ENCODE assay signal across 1 cellular context in genomic region chr10:72691470-72692056, GRCh38.
A peak's percentile ranks its signal among the peaks of the same experiment; 100 is the strongest.
TF ChIP-seq lines count a peak whose summit lies in the region.

No MANE protein-coding gene starts in this region.

TF ChIP-seq in K562, 482 proteins besides CTCF, POLR2A, EP300 and RAD21 (continued from another document and continues in another):
- no peak for TF ChIP-seq GTF3C2 (IDR thresholded peaks at IDR 0.05; ENCODE audit: borderline replicate concordance, extremely low read depth, insufficient read length)
- no peak for TF ChIP-seq ELK1 (CRISPR knock-in tag; IDR thresholded peaks at IDR 0.05)
- no peak for TF ChIP-seq CHD4 (IDR thresholded peaks at IDR 0.05; ENCODE audit: insufficient read depth, insufficient replicate concordance, low read depth, low read length, poor library complexity, severe bottlenecking)
- no peak for TF ChIP-seq RCOR1 (IDR thresholded peaks at IDR 0.05; ENCODE audit: borderline replicate concordance in 1 of 2, low read depth in 2 of 2, low read length in 2 of 2)
- no peak for TF ChIP-seq ZNF780A (CRISPR knock-in tag; IDR thresholded peaks at IDR 0.05)
- no peak for TF ChIP-seq ZBTB34 (CRISPR knock-in tag; IDR thresholded peaks at IDR 0.05)
- TF ChIP-seq TGIF2 (CRISPR knock-in tag; IDR thresholded peaks at IDR 0.05), result no peak
- no peak for TF ChIP-seq ZNF696 (CRISPR knock-in tag; conservative IDR thresholded peaks at IDR 0.05)
- TF ChIP-seq HES1 (IDR thresholded peaks at IDR 0.05; ENCODE audit: low read depth), result no peak
- TF ChIP-seq ERF (CRISPR knock-in tag; IDR thresholded peaks at IDR 0.05), result no peak
- TF ChIP-seq ZNF24 (IDR thresholded peaks at IDR 0.05), result no peak
- no peak for TF ChIP-seq RBM34 (IDR thresholded peaks at IDR 0.05; ENCODE audit: borderline replicate concordance, insufficient read depth, low read length)
- TF ChIP-seq BMI1 (IDR thresholded peaks at IDR 0.05; ENCODE audit: low read length), result no peak
- no peak for TF ChIP-seq RFX5 (IDR thresholded peaks at IDR 0.05; ENCODE audit: low read depth, low read length)
- no peak for TF ChIP-seq RFX7 (CRISPR knock-in tag; IDR thresholded peaks at IDR 0.05)
- TF ChIP-seq ZNF140 (CRISPR knock-in tag; IDR thresholded peaks at IDR 0.05), result no peak
- 0 out of 2 replicates have a peak, but pooled peaks have one; percentile 17 for TF ChIP-seq ZSCAN29 (IDR thresholded peaks at IDR 0.05)
- TF ChIP-seq PRPF4 (IDR thresholded peaks at IDR 0.05; ENCODE audit: insufficient read depth, low read depth, low read length, poor library complexity, severe bottlenecking), result no peak
- no peak for TF ChIP-seq FUS (optimal IDR thresholded peaks at IDR 0.05; ENCODE audit: low read depth, low read length)
- TF ChIP-seq ZNF707 (CRISPR knock-in tag; conservative IDR thresholded peaks at IDR 0.05), result no peak
- TF ChIP-seq ETS1 (conservative IDR thresholded peaks at IDR 0.05; ENCODE audit: control insufficient read depth, low read depth, low read length), result no peak
- no peak for TF ChIP-seq NR4A1 (CRISPR knock-in tag; IDR thresholded peaks at IDR 0.05)
- TF ChIP-seq NR4A1 (tag; IDR thresholded peaks at IDR 0.05), result no peak
- TF ChIP-seq ZNF583 (CRISPR knock-in tag; IDR thresholded peaks at IDR 0.05), result no peak
- TF ChIP-seq FOS (IDR thresholded peaks at IDR 0.05; ENCODE audit: extremely low read depth, insufficient read length), result peak; percentile 56
- TF ChIP-seq KDM5B (IDR thresholded peaks at IDR 0.05; ENCODE audit: insufficient replicate concordance, low read depth, low read length), result no peak
- 0 out of 4 replicates have a peak, but pooled peaks of 1 of the 2 experiments have one; percentile 7 for TF ChIP-seq MLLT1 (IDR thresholded peaks at IDR 0.05)
- TF ChIP-seq PREB (CRISPR knock-in tag; IDR thresholded peaks at IDR 0.05), result no peak
- no peak for TF ChIP-seq PHF8 (IDR thresholded peaks at IDR 0.05; ENCODE audit: borderline replicate concordance, low read length)
- TF ChIP-seq NELFE (IDR thresholded peaks at IDR 0.05; ENCODE audit: insufficient read depth, insufficient read length), result no peak
- TF ChIP-seq MTA3 (IDR thresholded peaks at IDR 0.05; ENCODE audit: borderline replicate concordance), result no peak
- no peak for TF ChIP-seq GTF2F1 (IDR thresholded peaks at IDR 0.05; ENCODE audit: low read depth, low read length)
- TF ChIP-seq ZNF12 (CRISPR knock-in tag; IDR thresholded peaks at IDR 0.05), result 0 out of 2 replicates have a peak, but pooled peaks have one; percentile 1
- TF ChIP-seq NUFIP1 (IDR thresholded peaks at IDR 0.05; ENCODE audit: partially characterized antibody), result no peak
- no peak for TF ChIP-seq JUND (IDR thresholded peaks at IDR 0.05; ENCODE audit: borderline replicate concordance, low read depth, low read length)
- TF ChIP-seq JUND (tag; IDR thresholded peaks at IDR 0.05; ENCODE audit: borderline replicate concordance, low read depth, low read length), result no peak
- no peak for TF ChIP-seq ZNF146 (CRISPR knock-in tag; IDR thresholded peaks at IDR 0.05; ENCODE audit: unreplicated experiment)
- TF ChIP-seq NR1H2 (CRISPR knock-in tag; IDR thresholded peaks at IDR 0.05), result no peak
- TF ChIP-seq ZNF316 (IDR thresholded peaks at IDR 0.05), result no peak
- no peak for TF ChIP-seq SRSF1 (IDR thresholded peaks at IDR 0.05; ENCODE audit: low read depth, low read length)
- TF ChIP-seq NCOA2 (IDR thresholded peaks at IDR 0.05; ENCODE audit: partially characterized antibody in 2 of 2), result no peak
- no peak; the same call in 1 of the 2 replicates for TF ChIP-seq L3MBTL2 (IDR thresholded peaks at IDR 0.05)
- TF ChIP-seq ARID1B (IDR thresholded peaks at IDR 0.05), result no peak
- TF ChIP-seq LARP7 (IDR thresholded peaks at IDR 0.05), result no peak
- TF ChIP-seq ZBTB7A (IDR thresholded peaks at IDR 0.05; ENCODE audit: borderline replicate concordance, control insufficient read depth, low read depth, low read length), result no peak
- TF ChIP-seq MIER1 (IDR thresholded peaks at IDR 0.05; ENCODE audit: low read depth), result peak; percentile 46; the same call in 1 of the 2 replicates
- no peak for TF ChIP-seq PTTG1 (tag; IDR thresholded peaks at IDR 0.05; ENCODE audit: low read depth)
- no peak for TF ChIP-seq ZNF224 (CRISPR knock-in tag; IDR thresholded peaks at IDR 0.05)
- TF ChIP-seq JUNB (CRISPR knock-in tag; conservative IDR thresholded peaks at IDR 0.05), result no peak
- no peak for TF ChIP-seq MAFG (tag; conservative IDR thresholded peaks at IDR 0.05)
- no peak for TF ChIP-seq ZNF395 (CRISPR knock-in tag; IDR thresholded peaks at IDR 0.05)
- no peak for TF ChIP-seq SNIP1 (IDR thresholded peaks at IDR 0.05; ENCODE audit: low read depth)
- no peak for TF ChIP-seq MAX (CRISPR knock-in tag; IDR thresholded peaks at IDR 0.05)
- TF ChIP-seq CGGBP1 (CRISPR knock-in tag; IDR thresholded peaks at IDR 0.05), result no peak
- TF ChIP-seq NFYB (IDR thresholded peaks at IDR 0.05; ENCODE audit: extremely low read depth, insufficient read length), result peak; percentile 47
- TF ChIP-seq RBM25 (IDR thresholded peaks at IDR 0.05; ENCODE audit: low read depth, low read length, severe bottlenecking), result no peak
- no peak for TF ChIP-seq HLTF (IDR thresholded peaks at IDR 0.05)
- no peak for TF ChIP-seq MITF (IDR thresholded peaks at IDR 0.05)
- no peak for TF ChIP-seq ZNF75A (CRISPR knock-in tag; IDR thresholded peaks at IDR 0.05)
- TF ChIP-seq NR2F6 (CRISPR knock-in tag; IDR thresholded peaks at IDR 0.05), result no peak
- no peak for TF ChIP-seq HSF4 (CRISPR knock-in tag; IDR thresholded peaks at IDR 0.05; ENCODE audit: borderline replicate concordance)
- TF ChIP-seq KLF1 (tag; IDR thresholded peaks at IDR 0.05), result no peak
- TF ChIP-seq SIN3B (IDR thresholded peaks at IDR 0.05; ENCODE audit: low read depth), result no peak
